In the genomic region with DNA sequence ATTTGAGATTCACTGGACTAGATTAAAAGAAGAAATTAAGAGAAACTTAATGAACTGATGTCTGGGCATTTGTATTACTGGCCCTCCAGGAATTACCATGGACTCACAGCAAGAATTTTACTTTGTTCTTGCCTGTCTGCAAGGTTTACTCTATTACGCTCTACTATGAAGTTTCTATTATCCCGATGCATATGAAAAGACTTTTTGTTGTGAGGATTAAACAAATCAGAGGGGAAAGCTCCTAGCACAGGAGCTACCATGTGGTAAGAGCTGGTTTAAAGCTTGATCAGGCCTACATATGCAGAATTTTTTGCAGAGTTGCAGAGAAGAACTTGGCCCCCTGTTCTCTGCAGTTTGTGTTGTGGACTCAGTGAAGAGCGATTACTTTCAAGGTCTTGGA, we compare ENCODE assay signal across 27 cellular contexts.
"Had no signal": no experiment of that assay in that cellular context is flagged by ENCODE, and none has a peak within 500 bp of the region (broad histone marks: within the 10 kb centered on the region; RNA-seq: fewer than 3 reads in every experiment).

No MANE protein-coding gene starts in this region.

- H3K27me3 ChIP-seq: hepatocyte, ovary, right atrium auricular region, right lobe of liver, thyroid gland, transverse colon, upper lobe of left lung, vagina had no signal

- H3K9me3 Mint-ChIP-seq: neural crest cell; stimulated activated memory B cell treated with anti-CD40 and anti-IgM and Interleukin-4, amounts not matched to agents 10 μg/mL and 1 μg/mL and 100 μg/mL, for 72 hours; stimulated activated naive CD8-positive, alpha-beta T cell treated with anti-CD3 and anti-CD28 coated beads, Interleukin-15, amount 100 ng/mL, for 72 hours had no signal

- H3K4me1 ChIP-seq: right lobe of liver, thyroid gland, transverse colon, upper lobe of left lung, vagina had no signal

- H3K4me3 ChIP-seq: hepatocyte, left ventricle myocardium inferior, lung, mucosa of descending colon, ovary, right atrium auricular region, right lobe of liver, smooth muscle cell, thyroid gland, transverse colon, upper lobe of left lung, vagina had no signal

- H3K27ac Mint-ChIP-seq: naive thymus-derived CD4-positive, alpha-beta T cell; natural killer cell treated with Interleukin-12 subunit alpha and Interleukin-12 subunit beta and Interleukin-15 and Interleukin-18, amount 100 ng/mL, for 72 hours; progenitor cell of endocrine pancreas; stimulated activated memory B cell treated with anti-CD40 and anti-IgM and Interleukin-4, amounts not matched to agents 10 μg/mL and 1 μg/mL and 100 μg/mL, for 72 hours; stimulated activated naive CD8-positive, alpha-beta T cell treated with anti-CD3 and anti-CD28 coated beads, Interleukin-15, amount 100 ng/mL, for 72 hours had no signal

- H3K27ac ChIP-seq: hepatocyte, left ventricle myocardium inferior, ovary, right atrium auricular region, right lobe of liver, thyroid gland, transverse colon, upper lobe of left lung, vagina had no signal

- H3K36me3 ChIP-seq: left ventricle myocardium inferior, ovary, right atrium auricular region, right lobe of liver, thyroid gland, transverse colon, upper lobe of left lung, vagina had no signal

- H3K4me3 Mint-ChIP-seq: naive thymus-derived CD4-positive, alpha-beta T cell; natural killer cell treated with Interleukin-12 subunit alpha and Interleukin-12 subunit beta and Interleukin-15 and Interleukin-18, amount 100 ng/mL, for 72 hours; neural crest cell; stimulated activated memory B cell treated with anti-CD40 and anti-IgM and Interleukin-4, amounts not matched to agents 10 μg/mL and 1 μg/mL and 100 μg/mL, for 72 hours; stimulated activated naive CD8-positive, alpha-beta T cell treated with anti-CD3 and anti-CD28 coated beads, Interleukin-15, amount 100 ng/mL, for 72 hours had no signal

- H3K4me2 ChIP-seq: hepatocyte, smooth muscle cell had no signal

- H2AFZ ChIP-seq: hepatocyte had no signal

- H3K4me1 Mint-ChIP-seq: stimulated activated memory B cell treated with anti-CD40 and anti-IgM and Interleukin-4, amounts not matched to agents 10 μg/mL and 1 μg/mL and 100 μg/mL, for 72 hours; stimulated activated naive CD8-positive, alpha-beta T cell treated with anti-CD3 and anti-CD28 coated beads, Interleukin-15, amount 100 ng/mL, for 72 hours had no signal

- H3K36me3 Mint-ChIP-seq: naive thymus-derived CD4-positive, alpha-beta T cell; natural killer cell treated with Interleukin-12 subunit alpha and Interleukin-12 subunit beta and Interleukin-15 and Interleukin-18, amount 100 ng/mL, for 72 hours; stimulated activated memory B cell treated with anti-CD40 and anti-IgM and Interleukin-4, amounts not matched to agents 10 μg/mL and 1 μg/mL and 100 μg/mL, for 72 hours had no signal

- H3K9me3 ChIP-seq: left ventricle myocardium inferior, mucosa of descending colon, ovary, right atrium auricular region, right lobe of liver, thyroid gland, transverse colon, upper lobe of left lung, vagina had no signal

- DNase-seq: islet precursor cell; left ventricle myocardium inferior; mesendoderm; midbrain; mucosa of descending colon; naive thymus-derived CD4-positive, alpha-beta T cell; ovary; right lobe of liver; stimulated activated CD4-positive, alpha-beta T cell treated with anti-CD3 and anti-CD28 coated beads, Interleukin-1b, Interleukin-23, amount 100 ng/mL, for 48 hours; stimulated activated CD4-positive, alpha-beta T cell treated with anti-CD3 and anti-CD28 coated beads, Interleukin-2, amount 100 ng/mL, for 48 hours; stimulated activated CD4-positive, alpha-beta T cell treated with anti-CD3 and anti-CD28 coated beads, Interleukin-4, amount 100 ng/mL, for 4 hours; stimulated activated CD8-positive, alpha-beta memory T cell treated with anti-CD3 and anti-CD28 coated beads, Interleukin-4, amount 100 ng/mL, for 48 hours; stimulated activated naive CD4-positive, alpha-beta T cell treated with Interleukin-2 at 50 U/mL for 16 hours; stimulated activated naive CD8-positive, alpha-beta T cell treated with anti-CD3 and anti-CD28 coated beads, Interleukin-15, amount 100 ng/mL, for 72 hours; substantia nigra; thyroid gland; transverse colon; upper lobe of left lung had no signal

- H3K79me2 ChIP-seq: hepatocyte had no signal

- H3K27me3 Mint-ChIP-seq: naive thymus-derived CD4-positive, alpha-beta T cell; natural killer cell treated with Interleukin-12 subunit alpha and Interleukin-12 subunit beta and Interleukin-15 and Interleukin-18, amount 100 ng/mL, for 72 hours; progenitor cell of endocrine pancreas; stimulated activated memory B cell treated with anti-CD40 and anti-IgM and Interleukin-4, amounts not matched to agents 10 μg/mL and 1 μg/mL and 100 μg/mL, for 72 hours; stimulated activated naive CD8-positive, alpha-beta T cell treated with anti-CD3 and anti-CD28 coated beads, Interleukin-15, amount 100 ng/mL, for 72 hours had no signal
